ENCODE assay signal across 9 cellular contexts in genomic region chr6:12490904-12491571, GRCh38.
DNase-seq lines count a peak whose midpoint lies in the region; ATAC-seq and TF ChIP-seq lines count a peak whose summit lies in the region.
"Had no signal": no experiment of that assay in that cellular context is flagged by ENCODE, and none has a peak within 500 bp of the region (broad histone marks: within the 10 kb centered on the region; RNA-seq: fewer than 3 reads in every experiment).

No MANE protein-coding gene starts in this region.

- H3K79me2 ChIP-seq in GM23338 (replicated peaks; ENCODE audit: insufficient read depth) = no peaks in the 10 kb centered on the region

- no peaks in the 10 kb centered on the region; the same call in 2 of the 3 replicates for H3K9me3 Mint-ChIP-seq in GM23338

- H3K27me3 Mint-ChIP-seq in GM23338 (ENCODE audit: insufficient read depth, low read depth, poor library complexity) = no peaks in the 10 kb centered on the region

- peak overlapping the region; percentile 62; the same call in 1 of the 2 replicates for H3K27ac ChIP-seq in 22Rv1
- H3K27ac ChIP-seq in GM23338 (ENCODE audit: low read depth) = no peak overlapping the region

- 0 out of 3 replicates have a peak, but pooled peaks cover 2% of the 10 kb centered on the region for H3K4me1 Mint-ChIP-seq in GM23338

- H3K4me3 ChIP-seq in GM23338 = no peak overlapping the region

- no peaks in the 10 kb centered on the region for H3F3A ChIP-seq in GM23338 (replicated peaks; ENCODE audit: low read depth)

- no peaks in the 10 kb centered on the region for H4K20me1 ChIP-seq in GM23338 (replicated peaks; ENCODE audit: insufficient read depth)

- no peaks in the 10 kb centered on the region for H3K36me3 Mint-ChIP-seq in GM23338 (ENCODE audit: low read depth)
- H3K36me3 Mint-ChIP-seq: activated naive CD8-positive, alpha-beta T cell had no signal

- H3K9me2 ChIP-seq in GM23338 (ENCODE audit: insufficient read depth) = peaks cover 7% of the 10 kb centered on the region

- H3K27me3 ChIP-seq in GM23338 (ENCODE audit: insufficient read depth) = no peaks in the 10 kb centered on the region

- no peak overlapping the region for H3K4me3 Mint-ChIP-seq in GM23338
- H3K4me3 Mint-ChIP-seq: activated naive CD8-positive, alpha-beta T cell had no signal

- no peaks in the 10 kb centered on the region for H3K36me3 ChIP-seq in GM23338 (ENCODE audit: insufficient read depth)

- DNase-seq in GM04504 (ENCODE audit: low read depth) = peak; percentile 84
- DNase-seq in UCSD-AML1 (lab: John Stamatoyannopoulos, UW; ENCODE audit: unreplicated experiment) = peak; percentile 21
- DNase-seq in hepatic stellate cell (ENCODE audit: low spot score) = peak; percentile 66
- DNase-seq in RPMI8226 = no peak
- DNase-seq in NCI-H2196 (lab: John Stamatoyannopoulos, UW; ENCODE audit: unreplicated experiment) = no peak
- DNase-seq in GM23338 (ENCODE audit: low spot score) = no peak

- H3K27ac Mint-ChIP-seq in GM23338 = no peak overlapping the region
- H3K27ac Mint-ChIP-seq: activated naive CD8-positive, alpha-beta T cell had no signal

- H3K4me2 ChIP-seq in GM23338 = no peak overlapping the region

- no peaks in the 10 kb centered on the region for H3K4me1 ChIP-seq in GM23338 (ENCODE audit: insufficient read depth)

- ATAC-seq in HG03442 (IDR thresholded peaks at IDR 0.05; ENCODE audit: unreplicated experiment) (no peak), GM23338 (no peak)

- no peak overlapping the region for H2AFZ ChIP-seq in GM23338

- TF ChIP-seq CTCF in 22Rv1 (IDR thresholded peaks at IDR 0.05) = no peak
- TF ChIP-seq CTCF in GM23338 (conservative IDR thresholded peaks at IDR 0.05; ENCODE audit: low read depth in 2 of 2) = no peak

TF ChIP-seq in GM23338, 12 proteins besides CTCF, POLR2A, EP300 and RAD21:
- TF ChIP-seq EZH2 (IDR thresholded peaks at IDR 0.05; ENCODE audit: low read depth, unreplicated experiment) (no peak), CREB1 (CRISPR knock-in tag; IDR thresholded peaks at IDR 0.05; ENCODE audit: low read depth) (no peak)

Comparison
In these comparisons a context has a peak if more than half of its experiments do, and no peak if none do; other contexts are left out.
1. DNase-seq: peak in GM04504 (single experiment), UCSD-AML1 (single experiment) and hepatic stellate cell (single experiment); none in RPMI8226 (single experiment), NCI-H2196 (single experiment) and GM23338 (single experiment).